ENCODE assay signal across 1 cellular context in the genomic region with DNA sequence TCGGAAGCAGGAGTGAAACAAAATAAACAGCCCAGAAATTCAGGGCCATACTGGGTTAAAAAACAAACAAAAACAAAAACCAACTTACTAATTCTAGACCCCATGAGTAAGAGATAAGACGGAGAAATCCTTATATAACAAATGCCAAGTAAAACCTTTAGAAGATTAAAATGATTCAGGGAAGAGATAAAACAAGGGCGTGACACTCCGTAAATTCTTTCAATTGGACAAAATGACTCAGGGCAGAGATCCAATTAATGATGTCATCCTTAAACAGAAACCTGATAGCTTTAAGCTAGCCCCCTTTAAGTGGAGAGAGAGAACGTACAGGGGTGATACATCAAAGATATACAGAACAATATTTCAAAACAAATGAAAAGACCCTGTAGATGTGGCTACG.
TF ChIP-seq lines count a peak whose summit lies in the region.

No MANE protein-coding gene starts in this region.

TF ChIP-seq in HEK293, 187 proteins besides CTCF, POLR2A, EP300 and RAD21 (continued from another document):
- TF ChIP-seq, protein P1, sequence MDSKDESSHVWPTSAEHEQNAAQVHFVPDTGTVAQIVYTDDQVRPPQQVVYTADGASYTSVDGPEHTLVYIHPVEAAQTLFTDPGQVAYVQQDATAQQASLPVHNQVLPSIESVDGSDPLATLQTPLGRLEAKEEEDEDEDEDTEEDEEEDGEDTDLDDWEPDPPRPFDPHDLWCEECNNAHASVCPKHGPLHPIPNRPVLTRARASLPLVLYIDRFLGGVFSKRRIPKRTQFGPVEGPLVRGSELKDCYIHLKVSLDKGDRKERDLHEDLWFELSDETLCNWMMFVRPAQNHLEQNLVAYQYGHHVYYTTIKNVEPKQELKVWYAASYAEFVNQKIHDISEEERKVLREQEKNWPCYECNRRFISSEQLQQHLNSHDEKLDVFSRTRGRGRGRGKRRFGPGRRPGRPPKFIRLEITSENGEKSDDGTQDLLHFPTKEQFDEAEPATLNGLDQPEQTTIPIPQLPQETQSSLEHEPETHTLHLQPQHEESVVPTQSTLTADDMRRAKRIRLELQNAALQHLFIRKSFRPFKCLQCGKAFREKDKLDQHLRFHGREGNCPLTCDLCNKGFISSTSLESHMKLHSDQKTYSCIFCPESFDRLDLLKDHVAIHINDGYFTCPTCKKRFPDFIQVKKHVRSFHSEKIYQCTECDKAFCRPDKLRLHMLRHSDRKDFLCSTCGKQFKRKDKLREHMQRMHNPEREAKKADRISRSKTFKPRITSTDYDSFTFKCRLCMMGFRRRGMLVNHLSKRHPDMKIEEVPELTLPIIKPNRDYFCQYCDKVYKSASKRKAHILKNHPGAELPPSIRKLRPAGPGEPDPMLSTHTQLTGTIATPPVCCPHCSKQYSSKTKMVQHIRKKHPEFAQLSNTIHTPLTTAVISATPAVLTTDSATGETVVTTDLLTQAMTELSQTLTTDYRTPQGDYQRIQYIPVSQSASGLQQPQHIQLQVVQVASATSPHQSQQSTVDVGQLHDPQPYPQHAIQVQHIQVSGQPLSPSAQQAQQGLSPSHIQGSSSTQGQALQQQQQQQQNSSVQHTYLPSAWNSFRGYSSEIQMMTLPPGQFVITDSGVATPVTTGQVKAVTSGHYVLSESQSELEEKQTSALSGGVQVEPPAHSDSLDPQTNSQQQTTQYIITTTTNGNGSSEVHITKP (tag by site-specific recombination; IDR thresholded peaks at IDR 0.05) = peak; percentile 33
- TF ChIP-seq ZNF24 (tag by site-specific recombination; IDR thresholded peaks at IDR 0.05) (peak; percentile 84), MYNN (tag by site-specific recombination; IDR thresholded peaks at IDR 0.05; ENCODE audit: borderline replicate concordance) (no peak), SP3 (tag by site-specific recombination; IDR thresholded peaks at IDR 0.05) (peak; percentile 23), HOXD13 (CRISPR knock-in tag; IDR thresholded peaks at IDR 0.05; ENCODE audit: borderline replicate concordance) (no peak), GLIS2 (tag by site-specific recombination; IDR thresholded peaks at IDR 0.05) (no peak; the same call in 1 of the 2 replicates)
